23 cellular contexts compared by ENCODE assay signal in the genomic region with DNA sequence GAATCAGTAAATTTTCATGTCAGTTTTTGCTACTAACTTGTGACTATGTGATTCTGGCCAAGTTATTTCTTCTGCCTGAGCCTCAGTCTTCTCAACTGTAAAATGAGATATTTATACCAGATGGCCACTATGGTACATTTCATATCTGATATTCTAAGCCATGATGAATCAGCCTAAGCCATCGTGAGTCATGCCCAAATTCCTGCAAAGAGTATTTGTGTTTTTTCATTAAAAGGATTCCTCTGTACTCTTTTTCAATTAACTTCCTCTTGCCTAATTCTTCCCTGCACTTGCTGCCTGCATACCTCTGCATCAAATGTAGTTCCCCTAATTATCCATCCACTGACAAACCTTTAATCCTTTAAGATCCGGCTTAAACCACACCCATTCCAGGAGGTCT.
DNase-seq lines count a peak whose midpoint lies in the region; ATAC-seq and TF ChIP-seq lines count a peak whose summit lies in the region.
"Had no signal": no experiment of that assay in that cellular context is flagged by ENCODE, and none has a peak within 500 bp of the region (broad histone marks: within the 10 kb centered on the region; RNA-seq: fewer than 3 reads in every experiment).

No MANE protein-coding gene starts in this region.

- H3K36me3 ChIP-seq in A673 (ENCODE audit: insufficient read depth, low read length, poor library complexity, severe bottlenecking) (no peaks in the 10 kb centered on the region), tibial artery (no peaks in the 10 kb centered on the region), heart right ventricle (no peaks in the 10 kb centered on the region)
- H3K36me3 ChIP-seq: spleen had no signal

- 71 to 72% methylated on average over 2 of the region's 2 CpGs for WGBS in heart right ventricle, 2 donors

- peak; percentile 73 for DNase-seq in A673 (ENCODE audit: low spot score)
- peak; percentile 80 for DNase-seq in HT1080 (ENCODE audit: low read depth)
- peak; percentile 23 for DNase-seq in astrocyte of the cerebellum (ENCODE audit: low read depth)
- peak; percentile 6 for DNase-seq in inferior parietal cortex (ENCODE audit: extremely low spot score)
- DNase-seq in tibial artery: no peak
- no peak for DNase-seq in heart right ventricle
- DNase-seq: activated CD4-positive, alpha-beta T cell treated with anti-CD3 and anti-CD28 coated beads, Interleukin-2, amount 10 ng/mL, durations not matched to agents 7 days and 5 days; activated CD8-positive, alpha-beta memory T cell treated with anti-CD3 and anti-CD28 coated beads, Interleukin-2, amount 50 U/mL, for 48 hours; activated gamma-delta T cell; amniotic stem cell; DMS79 treated with DMSO at 0.1 percent for 48 hours; effector memory CD4-positive, alpha-beta T cell; mesendoderm; NCI-H1105 treated with DMSO at 0.1 percent for 48 hours; NCI-H524 treated with DMSO at 0.1 percent for 48 hours; psoas muscle; SIG-M5; spleen had no signal

- H3K4me3 ChIP-seq in A673 (ENCODE audit: low read depth, low read length, poor library complexity, severe bottlenecking) (no peak overlapping the region), astrocyte of the cerebellum (ENCODE audit: low read depth, low read length) (no peak overlapping the region), tibial artery (no peak overlapping the region), heart right ventricle (no peak overlapping the region)
- H3K4me3 ChIP-seq: A549, hepatocyte, psoas muscle, spleen had no signal

- POLR2A ChIA-PET in A673 (lab: Charles Lee; ENCODE audit: low non-redundant PET): no interaction called here

- TF ChIP-seq CTCF in A673 (conservative IDR thresholded peaks at IDR 0.05; ENCODE audit: low read depth, low read length) (no peak), astrocyte of the cerebellum (IDR thresholded peaks at IDR 0.05; ENCODE audit: low read depth, low read length, missing control alignments) (no peak), tibial artery (IDR thresholded peaks at IDR 0.05) (no peak), heart right ventricle (IDR thresholded peaks at IDR 0.05) (no peak)

- CTCF ChIA-PET in A673 (lab: Charles Lee): no interaction called here

- intact Hi-C loops in A673 (cut with micrococcal nuclease; ENCODE audit: unreplicated experiment) (no loop called here), tibial artery (cut with DNase I; ENCODE audit: low total_unique reads) (no loop called here), heart right ventricle (cut with DNase I) (no loop called here)

- H3K4me1 ChIP-seq in A673 (ENCODE audit: insufficient read depth, low read length, poor library complexity, severe bottlenecking): no peaks in the 10 kb centered on the region
- H3K4me1 ChIP-seq in tibial artery: no peaks in the 10 kb centered on the region
- H3K4me1 ChIP-seq in heart right ventricle: no peaks in the 10 kb centered on the region
- H3K4me1 ChIP-seq: A549, psoas muscle, spleen had no signal

- H3K27me3 ChIP-seq in A673 (replicated peaks; ENCODE audit: insufficient read depth, low read depth, low read length, poor library complexity): no peaks in the 10 kb centered on the region
- no peaks in the 10 kb centered on the region for H3K27me3 ChIP-seq in tibial artery
- H3K27me3 ChIP-seq in heart right ventricle: no peaks in the 10 kb centered on the region
- H3K27me3 ChIP-seq: hepatocyte, spleen had no signal

- H3K9me3 ChIP-seq in A673 (ENCODE audit: low read depth, low read length, poor library complexity, severe bottlenecking): no peaks in the 10 kb centered on the region
- H3K9me3 ChIP-seq in tibial artery: no peaks in the 10 kb centered on the region
- no peaks in the 10 kb centered on the region for H3K9me3 ChIP-seq in heart right ventricle
- H3K9me3 ChIP-seq: A549, psoas muscle had no signal

- BruUV-seq in A673 (replicated peaks; lab: Mats Ljungman, UMichigan): no TSS peak

- no peak overlapping the region for H3K27ac ChIP-seq in A673 (ENCODE audit: low read depth, low read length, poor library complexity, severe bottlenecking)
- H3K27ac ChIP-seq in tibial artery: no peak overlapping the region
- H3K27ac ChIP-seq in heart right ventricle: no peak overlapping the region
- H3K27ac ChIP-seq: A549, hepatocyte, KMS-11, psoas muscle, spleen had no signal

- no peak for ATAC-seq in heart right ventricle
- no peak for ATAC-seq in HG03571 (IDR thresholded peaks at IDR 0.05; ENCODE audit: unreplicated experiment)
- ATAC-seq in GM19395 (IDR thresholded peaks at IDR 0.05; ENCODE audit: unreplicated experiment): no peak
- ATAC-seq: A549, psoas muscle had no signal

- in situ Hi-C loops in astrocyte of the cerebellum (cut with HindIII; ENCODE audit: low sequenced_read_pairs): no loop called here

Comparison
In these comparisons a context has a peak if more than half of its experiments do, and no peak if none do; other contexts are left out.
1. DNase-seq: peak in A673 (single experiment), HT1080 (single experiment), astrocyte of the cerebellum (single experiment) and inferior parietal cortex (single experiment); none in tibial artery (0 of 2) and heart right ventricle (0 of 2).